In the genomic region with DNA sequence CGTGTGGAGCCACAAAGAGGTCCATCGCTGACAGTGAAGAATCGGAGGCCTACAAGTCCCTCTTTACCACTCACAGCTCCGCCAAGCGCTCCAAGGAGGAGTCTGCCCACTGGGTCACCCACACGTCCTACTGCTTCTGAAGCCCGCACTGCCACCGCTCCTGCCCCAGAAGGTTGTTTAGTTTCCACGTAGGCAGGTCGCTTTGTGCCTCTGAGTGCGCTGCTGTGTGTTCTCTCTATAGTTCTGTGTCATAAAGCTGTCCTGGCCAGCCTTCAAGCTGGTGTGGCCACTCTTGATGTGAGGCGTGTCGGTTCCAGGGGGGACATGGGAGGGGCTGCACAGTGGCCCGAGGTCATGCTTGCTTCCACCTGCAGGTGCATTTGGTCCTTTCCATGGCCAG, we compare ENCODE assay signal across 29 cellular contexts. TPM values are rescaled to one million over a fixed set of nuclear protein-coding genes. Genes with fewer than 3 reads are reported as not detected.
"Had no signal": no experiment of that assay in that cellular context is flagged by ENCODE, and none has a peak within 500 bp of the region (broad histone marks: within the 10 kb centered on the region; RNA-seq: fewer than 3 reads in every experiment).

No MANE protein-coding gene starts in this region.

- H3K27me3 Mint-ChIP-seq: memory B cell; naive B cell; natural killer cell treated with Interleukin-12 subunit alpha and Interleukin-12 subunit beta and Interleukin-15 and Interleukin-18, amount 100 ng/mL, for 72 hours; progenitor cell of endocrine pancreas; stimulated activated memory B cell treated with anti-CD40 and anti-IgM and Interleukin-4, amounts not matched to agents 10 μg/mL and 1 μg/mL and 100 μg/mL, for 72 hours had no signal

- H3K4me1 Mint-ChIP-seq: memory B cell; naive B cell; neural progenitor cell; stimulated activated memory B cell treated with anti-CD40 and anti-IgM and Interleukin-4, amounts not matched to agents 10 μg/mL and 1 μg/mL and 100 μg/mL, for 72 hours had no signal

- H3K79me2 ChIP-seq: hepatocyte, parathyroid adenoma had no signal

- DNase-seq: dorsolateral prefrontal cortex; effector CD4-positive, alpha-beta T cell; foreskin keratinocyte; heart left ventricle; kidney; mucosa of descending colon; naive B cell; right lobe of liver; stimulated activated CD4-positive, alpha-beta T cell treated with anti-CD3 and anti-CD28 coated beads, Interleukin-2, amount 100 ng/mL, for 24 hours; stimulated activated CD4-positive, alpha-beta T cell treated with anti-CD3 and anti-CD28 coated beads, Interleukin-4, amount 100 ng/mL, for 24 hours; stimulated activated naive CD8-positive, alpha-beta T cell treated with anti-CD3 and anti-CD28 coated beads, Interleukin-15, Interleukin-2, amounts not matched to agents 100 U/mL and 50 U/mL, for 24 hours; trophoblast cell had no signal

- H3K9me3 ChIP-seq: right lobe of liver had no signal

- H3K36me3 ChIP-seq: neural progenitor cell had no signal

- H3K9me3 Mint-ChIP-seq: natural killer cell treated with Interleukin-12 subunit alpha and Interleukin-12 subunit beta and Interleukin-15 and Interleukin-18, amount 100 ng/mL, for 72 hours had no signal

- H3K27me3 ChIP-seq: dorsolateral prefrontal cortex, esophagus muscularis mucosa, foreskin keratinocyte, gastroesophageal sphincter, heart left ventricle, hepatocyte, neural progenitor cell, right lobe of liver had no signal

- H3K9ac ChIP-seq: neural progenitor cell, parathyroid adenoma had no signal

- H3K27ac ChIP-seq: foreskin keratinocyte, heart left ventricle, hepatocyte, neural progenitor cell, parathyroid adenoma, right lobe of liver had no signal

- H3K4me3 Mint-ChIP-seq: memory B cell; naive B cell; natural killer cell treated with Interleukin-12 subunit alpha and Interleukin-12 subunit beta and Interleukin-15 and Interleukin-18, amount 100 ng/mL, for 72 hours; neural progenitor cell; stimulated activated memory B cell treated with anti-CD40 and anti-IgM and Interleukin-4, amounts not matched to agents 10 μg/mL and 1 μg/mL and 100 μg/mL, for 72 hours had no signal

- H3K27ac Mint-ChIP-seq: memory B cell; natural killer cell treated with Interleukin-12 subunit alpha and Interleukin-12 subunit beta and Interleukin-15 and Interleukin-18, amount 100 ng/mL, for 72 hours; neural progenitor cell; progenitor cell of endocrine pancreas; stimulated activated memory B cell treated with anti-CD40 and anti-IgM and Interleukin-4, amounts not matched to agents 10 μg/mL and 1 μg/mL and 100 μg/mL, for 72 hours had no signal

- H2AFZ ChIP-seq: hepatocyte, neural progenitor cell, parathyroid adenoma had no signal

- H3K4me1 ChIP-seq: foreskin keratinocyte, neural progenitor cell, parathyroid adenoma, right lobe of liver had no signal

- H3K4me2 ChIP-seq: hepatocyte, neural progenitor cell, smooth muscle cell had no signal

- H3K4me3 ChIP-seq: esophagus muscularis mucosa, gastroesophageal sphincter, heart left ventricle, hepatocyte, lung, mucosa of descending colon, neural progenitor cell, right lobe of liver, smooth muscle cell had no signal

- ATAC-seq: foreskin keratinocyte; gastroesophageal sphincter; heart left ventricle; left lobe of liver; mucosa of descending colon; natural killer cell treated with Interleukin-12 subunit alpha and Interleukin-12 subunit beta and Interleukin-15 and Interleukin-18, amount 100 ng/mL, for 72 hours; right lobe of liver; stimulated activated memory B cell treated with anti-CD40 and anti-IgM and Interleukin-4, amounts not matched to agents 10 μg/mL and 1 μg/mL and 100 μg/mL, for 72 hours; stimulated activated naive CD8-positive, alpha-beta T cell treated with anti-CD3 and anti-CD28 coated beads, Interleukin-15, Interleukin-2, amounts not matched to agents 100 U/mL and 50 U/mL, for 24 hours had no signal

RNA-seq across cellular contexts. Expression of a gene that starts 6.4 kb away (rescaled TPM):
- total RNA-seq: cerebellum, epithelial cell of proximal tubule, fibroblast of lung, foreskin keratinocyte, hepatocyte, left lobe of liver, liver, progenitor cell of endocrine pancreas, smooth muscle cell, urinary bladder had no signal
- polyA plus RNA-seq: heart left ventricle, hepatocyte, liver had no signal

RNA-seq across cellular contexts. Expression of a gene that starts 14.9 kb away (rescaled TPM):
- total RNA-seq: cerebellum, epithelial cell of proximal tubule, fibroblast of lung, hepatocyte, kidney, left lobe of liver, liver, mucosa of descending colon, progenitor cell of endocrine pancreas, urinary bladder had no signal
- polyA plus RNA-seq: hepatocyte had no signal
